Comparison of ENCODE assay signal across 20 cellular contexts in genomic region chr10:4840151-4840550, GRCh38. TPM values are rescaled to one million over a fixed set of nuclear protein-coding genes. Genes with fewer than 3 reads are reported as not detected.
DNase-seq lines count a peak whose midpoint lies in the region; ATAC-seq and TF ChIP-seq lines count a peak whose summit lies in the region.
"Had no signal": no experiment of that assay in that cellular context is flagged by ENCODE, and none has a peak within 500 bp of the region (broad histone marks: within the 10 kb centered on the region; RNA-seq: fewer than 3 reads in every experiment).

No MANE protein-coding gene starts in this region.

- H2AFZ ChIP-seq in osteoblast (ENCODE audit: low read length), result no peak overlapping the region
- H2AFZ ChIP-seq: GM23338 had no signal

- H3K27ac ChIP-seq in CD4-positive, alpha-beta T cell (ENCODE audit: low read depth, low read length), result no peak overlapping the region
- H3K27ac ChIP-seq in esophagus muscularis mucosa (replicated peaks in 1 of 4) (no peak overlapping the region), right lobe of liver (no peak overlapping the region), osteoblast (ENCODE audit: low read depth, low read length) (no peak overlapping the region), aorta (ENCODE audit: low read depth in 1 of 2, low read length in 2 of 2) (no peak overlapping the region), ovary (no peak overlapping the region)
- H3K27ac ChIP-seq: HL-60 had no signal

- intact Hi-C loops in CD4-positive, alpha-beta T cell (cut with DNase I, micrococcal nuclease), result no loop called here
- intact Hi-C loops in esophagus muscularis mucosa (cut with DNase I), result loop anchor here (10.0 kb wide), 1 partner anchor 545 kb away; no protein-coding TSS in a partner anchor
- intact Hi-C loops in right lobe of liver (cut with DNase I), result loop anchor here in 1 of 2 donors (10.0 kb wide), 1 partner anchor 455 kb away; no protein-coding TSS in a partner anchor
- intact Hi-C loops in aorta (cut with DNase I), result loop anchor here in 1 of 2 donors (10.0 kb wide), 1 partner anchor 545 kb away; no protein-coding TSS in a partner anchor
- intact Hi-C loops in ovary (cut with DNase I), result loop anchor here in 1 of 4 donors (10.0 kb wide), 1 partner anchor 445 kb away; no protein-coding TSS in a partner anchor

- DNase-seq in CD4-positive, alpha-beta T cell, result no peak
- DNase-seq in esophagus muscularis mucosa (ENCODE audit: extremely low spot score), result peak; percentile 64
- no peak for DNase-seq in right lobe of liver
- peak; percentile 79 for DNase-seq in osteoblast (ENCODE audit: insufficient read length, low spot score, missing footprints)
- no peak for DNase-seq in aorta
- no peak for DNase-seq in activated T-cell treated with anti-CD3 and anti-CD28 coated beads, Interleukin-2, amount 50 U/mL, for 72 hours
- DNase-seq in ovary, result no peak
- DNase-seq: BE2C; C1 segment of cervical spinal cord; Caco-2; CD4-positive, CD25-positive, alpha-beta regulatory T cell; DMS79; GDM1; HCEC 1CT; IMR-90 had no signal

- H3K27me3 ChIP-seq in CD4-positive, alpha-beta T cell (ENCODE audit: control insufficient read depth, insufficient read depth, low read length), result no peaks in the 10 kb centered on the region
- H3K27me3 ChIP-seq in esophagus muscularis mucosa, result no peaks in the 10 kb centered on the region
- H3K27me3 ChIP-seq in right lobe of liver, result no peaks in the 10 kb centered on the region
- H3K27me3 ChIP-seq in osteoblast (ENCODE audit: insufficient read depth, low read length), result no peaks in the 10 kb centered on the region
- H3K27me3 ChIP-seq in aorta (ENCODE audit: control insufficient read depth in 1 of 2, insufficient read depth in 2 of 2, low read length in 1 of 2), result no peaks in the 10 kb centered on the region
- H3K27me3 ChIP-seq in ovary, result no peaks in the 10 kb centered on the region
- H3K27me3 ChIP-seq: BE2C had no signal

- H3K9me3 Mint-ChIP-seq in CD4-positive, alpha-beta T cell, result no peaks in the 10 kb centered on the region
- no peaks in the 10 kb centered on the region for H3K9me3 Mint-ChIP-seq in activated T-cell treated with anti-CD3 and anti-CD28 coated beads, Interleukin-2, amount 50 U/mL, for 72 hours
- H3K9me3 Mint-ChIP-seq: CD4-positive, CD25-positive, alpha-beta regulatory T cell had no signal

- CTCF ChIA-PET in CD4-positive, alpha-beta T cell (lab: Charles Lee), result no interaction called here

- H3K4me2 ChIP-seq in osteoblast (ENCODE audit: insufficient read depth, low read length), result no peak overlapping the region
- H3K4me2 ChIP-seq: GM23338 had no signal

- H3K9me3 ChIP-seq in CD4-positive, alpha-beta T cell (ENCODE audit: control insufficient read depth, low read length), result no peaks in the 10 kb centered on the region
- H3K9me3 ChIP-seq in esophagus muscularis mucosa (no peaks in the 10 kb centered on the region), right lobe of liver (no peaks in the 10 kb centered on the region), osteoblast (ENCODE audit: low read depth, low read length) (no peaks in the 10 kb centered on the region), aorta (ENCODE audit: control insufficient read depth, low read length) (no peaks in the 10 kb centered on the region), ovary (no peaks in the 10 kb centered on the region)
- H3K9me3 ChIP-seq: BE2C, Caco-2 had no signal

- peaks cover 7 to 12% (median 10%) of the 10 kb centered on the region in 4 donors for H3K4me1 ChIP-seq in esophagus muscularis mucosa
- peaks cover 0 to 13% (median 2%) of the 10 kb centered on the region in 4 donors for H3K4me1 ChIP-seq in right lobe of liver
- no peaks in the 10 kb centered on the region for H3K4me1 ChIP-seq in osteoblast (ENCODE audit: insufficient read depth, low read length)
- no peaks in the 10 kb centered on the region for H3K4me1 ChIP-seq in aorta (ENCODE audit: control insufficient read depth in 1 of 2, insufficient read depth in 2 of 2, low read length in 2 of 2)
- no peaks in the 10 kb centered on the region for H3K4me1 ChIP-seq in ovary (ENCODE audit: insufficient read depth)
- H3K4me1 ChIP-seq: BE2C, Caco-2 had no signal

- no peaks in the 10 kb centered on the region for H3K27me3 Mint-ChIP-seq in CD4-positive, alpha-beta T cell
- no peaks in the 10 kb centered on the region for H3K27me3 Mint-ChIP-seq in activated T-cell treated with anti-CD3 and anti-CD28 coated beads, Interleukin-2, amount 50 U/mL, for 72 hours (ENCODE audit: low read depth)

- no peak for TF ChIP-seq CTCF in CD4-positive, alpha-beta T cell (IDR thresholded peaks at IDR 0.05)
- TF ChIP-seq CTCF in esophagus muscularis mucosa (IDR thresholded peaks at IDR 0.05) (no peak), right lobe of liver (IDR thresholded peaks at IDR 0.05) (no peak), osteoblast (IDR thresholded peaks at IDR 0.05; ENCODE audit: extremely low read depth, low read depth, low read length) (no peak), ovary (IDR thresholded peaks at IDR 0.05) (no peak)

- POLR2A ChIA-PET in CD4-positive, alpha-beta T cell (lab: Charles Lee), result interaction anchor here (3.7 kb wide), 1 partner anchor 13 kb away, joined by 11 read pairs; the partner anchor contains the start of gene AKR1E2

- no peak for ATAC-seq in CD4-positive, alpha-beta T cell (ENCODE audit: poor library complexity)
- ATAC-seq in right lobe of liver (peak; percentile 53 to 88 (median 80)), aorta (ENCODE audit: low FRiP score) (no peak)
- no peak for ATAC-seq in activated T-cell treated with anti-CD3 and anti-CD28 coated beads, Interleukin-2, amount 50 U/mL, for 72 hours (replicated peaks in 1 of 2)
- ATAC-seq: GM23338 had no signal

- H3K4me3 Mint-ChIP-seq in CD4-positive, alpha-beta T cell, result no peak overlapping the region
- no peak overlapping the region for H3K4me3 Mint-ChIP-seq in activated T-cell treated with anti-CD3 and anti-CD28 coated beads, Interleukin-2, amount 50 U/mL, for 72 hours
- H3K4me3 Mint-ChIP-seq: CD4-positive, CD25-positive, alpha-beta regulatory T cell; GM23338 had no signal

- no peaks in the 10 kb centered on the region for H4K20me1 ChIP-seq in osteoblast (ENCODE audit: insufficient read depth, low read length)

- peaks cover 34% of the 10 kb centered on the region for H3K4me1 Mint-ChIP-seq in CD4-positive, alpha-beta T cell (ENCODE audit: low read depth)
- H3K4me1 Mint-ChIP-seq in activated T-cell treated with anti-CD3 and anti-CD28 coated beads, Interleukin-2, amount 50 U/mL, for 72 hours (ENCODE audit: low read depth), result peaks cover 17% of the 10 kb centered on the region
- H3K4me1 Mint-ChIP-seq: GM23338 had no signal

- H3K36me3 ChIP-seq in esophagus muscularis mucosa (peaks cover 0 to 70% (median 46%) of the 10 kb centered on the region in 4 donors), right lobe of liver (no peaks in the 10 kb centered on the region), osteoblast (ENCODE audit: insufficient read depth, low read length) (peaks cover 12% of the 10 kb centered on the region), aorta (ENCODE audit: control insufficient read depth in 1 of 2, insufficient read depth in 2 of 2, low read length in 1 of 2) (no peaks in the 10 kb centered on the region), ovary (no peaks in the 10 kb centered on the region)
- H3K36me3 ChIP-seq: BE2C had no signal

- no peaks in the 10 kb centered on the region for H3K79me2 ChIP-seq in osteoblast (ENCODE audit: insufficient read depth, low read length)

- TF ChIP-seq EP300 in esophagus muscularis mucosa (IDR thresholded peaks at IDR 0.05) (no peak), ovary (IDR thresholded peaks at IDR 0.05) (no peak)

- TF ChIP-seq POLR2A in esophagus muscularis mucosa (IDR thresholded peaks at IDR 0.05; ENCODE audit: low read depth), result no peak
- no peak for TF ChIP-seq POLR2A in right lobe of liver (IDR thresholded peaks at IDR 0.05)
- no peak for TF ChIP-seq POLR2A in ovary (IDR thresholded peaks at IDR 0.05)

- 96% methylated on average over 2 of the region's 2 CpGs for WGBS in esophagus muscularis mucosa
- WGBS in right lobe of liver (ENCODE audit: insufficient coverage, low coverage, low lambda C conversion rate, missing lambda C conversion rate), result 14% methylated on average over 1 of the region's 2 CpGs
- WGBS in aorta, 2 donors, result 88% methylated on average over 2 of the region's 2 CpGs
- WGBS in ovary, 3 donors, result 79 to 89% (median 86%) methylated on average over 2 of the region's 2 CpGs

- H3K4me3 ChIP-seq in esophagus muscularis mucosa, result no peak overlapping the region
- no peak overlapping the region for H3K4me3 ChIP-seq in right lobe of liver
- no peak overlapping the region for H3K4me3 ChIP-seq in osteoblast (ENCODE audit: insufficient read depth, low read length)
- H3K4me3 ChIP-seq in aorta (ENCODE audit: low read length in 2 of 2), result no peak overlapping the region
- no peak overlapping the region for H3K4me3 ChIP-seq in ovary
- H3K4me3 ChIP-seq: GM23338 had no signal

- peaks cover 32% of the 10 kb centered on the region for H3K36me3 Mint-ChIP-seq in CD4-positive, alpha-beta T cell (ENCODE audit: low read depth)
- H3K36me3 Mint-ChIP-seq in activated T-cell treated with anti-CD3 and anti-CD28 coated beads, Interleukin-2, amount 50 U/mL, for 72 hours (ENCODE audit: insufficient read depth in 2 of 2), result peaks cover 0 to 2% of the 10 kb centered on the region in 2 donors

- peak overlapping the region; percentile 77 for H3K27ac Mint-ChIP-seq in CD4-positive, alpha-beta T cell
- H3K27ac Mint-ChIP-seq in activated T-cell treated with anti-CD3 and anti-CD28 coated beads, Interleukin-2, amount 50 U/mL, for 72 hours, result no peak overlapping the region
- H3K27ac Mint-ChIP-seq: GM23338 had no signal

RNA-seq across cellular contexts. Expression of gene AKR1E2, which starts 14.1 kb away (rescaled TPM):
- 10 to 100 TPM; 26.0 to 30.4 TPM for total RNA-seq in CD4-positive, alpha-beta T cell
- total RNA-seq in esophagus muscularis mucosa (10 to 100 TPM; 16.5 to 21.0 (median 18.0) TPM), right lobe of liver (1 to 10 TPM in 3 of 6 experiments, under 1 TPM in 3; 0.37 to 3.5 (median 1.6) TPM), osteoblast (15.6 and 17.7 TPM in 2 replicates), aorta (10 to 100 TPM; 11.0 to 20.8 TPM), ovary (1 to 10 TPM; 2.3 to 8.1 (median 4.5) TPM)
- polyA plus RNA-seq in aorta (1 to 10 TPM; 4.9 to 5.0 TPM), ovary (1 to 10 TPM; 1.3 to 2.2 TPM)
- 1 to 10 TPM; 1.7 to 10.0 TPM for total RNA-seq in activated T-cell treated with anti-CD3 and anti-CD28 coated beads, Interleukin-2, amount 50 U/mL, for 72 hours
- total RNA-seq: A172, Daoy, HT1080 had no signal

Comparison
In these comparisons a context has a peak if more than half of its experiments do, and no peak if none do; other contexts are left out.
1. ATAC-seq: peak in right lobe of liver (4 of 4); none in CD4-positive, alpha-beta T cell (single experiment), aorta (single experiment) and activated T-cell treated with anti-CD3 and anti-CD28 coated beads, Interleukin-2, amount 50 U/mL, for 72 hours (0 of 2).
2. DNase-seq: peak in esophagus muscularis mucosa (single experiment) and osteoblast (single experiment); none in CD4-positive, alpha-beta T cell (0 of 10), right lobe of liver (0 of 3), aorta (0 of 2), activated T-cell treated with anti-CD3 and anti-CD28 coated beads, Interleukin-2, amount 50 U/mL, for 72 hours (0 of 2) and ovary (0 of 5).